In genomic region chr4:37471971-37472370, GRCh38 we compare ENCODE assay signal across 19 cellular contexts.
A peak's percentile ranks its signal among the peaks of the same experiment; 100 is the strongest.
DNase-seq lines count a peak whose midpoint lies in the region; ATAC-seq, FAIRE-seq and TF ChIP-seq lines count a peak whose summit lies in the region.
"Had no signal": no experiment of that assay in that cellular context is flagged by ENCODE, and none has a peak within 500 bp of the region (broad histone marks: within the 10 kb centered on the region; RNA-seq: fewer than 3 reads in every experiment).

No MANE protein-coding gene starts in this region.

- POLR2A ChIA-PET in PC-3 (lab: Charles Lee; ENCODE audit: unreplicated experiment): no interaction called here
- POLR2A ChIA-PET in MCF 10A (lab: Yijun Ruan, JAX): no interaction called here

- no peak overlapping the region for H3K23ac ChIP-seq in H9 (ENCODE audit: insufficient read length, low read depth, low read length)

- TF ChIP-seq CTCF in PC-3 (conservative IDR thresholded peaks at IDR 0.05; ENCODE audit: low read depth, low read length) (no peak), kidney (IDR thresholded peaks at IDR 0.05; ENCODE audit: borderline replicate concordance, extremely low read depth, insufficient read depth) (no peak), prostate gland (IDR thresholded peaks at IDR 0.05) (no peak), H9 (conservative IDR thresholded peaks at IDR 0.05) (no peak), MCF 10A (IDR thresholded peaks at IDR 0.05; ENCODE audit: unreplicated experiment) (no peak)

- no peaks in the 10 kb centered on the region for H3K23me2 ChIP-seq in H9 (ENCODE audit: insufficient read length, low read depth, low read length, poor library complexity, severe bottlenecking)

- intact Hi-C loops in PC-3 (cut with micrococcal nuclease) (loop anchor here (5.0 kb wide), 1 partner anchor 55 kb away; no protein-coding TSS in a partner anchor), kidney (cut with DNase I) (no loop called here), prostate gland (cut with DNase I) (no loop called here), MCF 10A (cut with micrococcal nuclease) (no loop called here)
- intact Hi-C loops in activated CD4-positive, alpha-beta T cell treated with anti-CD3 and anti-CD28 coated beads, Interleukin-2, amount 10 ng/mL, durations not matched to agents 24 days and 14 days (cut with micrococcal nuclease): no loop called here

- H2BK12ac ChIP-seq in H9 (ENCODE audit: insufficient read length, low read depth, low read length): no peak overlapping the region

- no peak overlapping the region for H3T11ph ChIP-seq in H9 (ENCODE audit: low read length)

- no peaks in the 10 kb centered on the region for H3K27me3 ChIP-seq in PC-3 (ENCODE audit: low read length)
- H3K27me3 ChIP-seq in prostate gland (replicated peaks; ENCODE audit: insufficient read depth): no peaks in the 10 kb centered on the region
- H3K27me3 ChIP-seq in H9 (ENCODE audit: insufficient read depth, low read length): no peaks in the 10 kb centered on the region
- H3K27me3 ChIP-seq: breast epithelium had no signal

- H4K8ac ChIP-seq in H9 (replicated peaks; ENCODE audit: insufficient read length, low read depth, low read length): no peak overlapping the region

- H3K79me1 ChIP-seq in H9 (ENCODE audit: insufficient read depth, low read depth, low read length, poor library complexity, severe bottlenecking): no peaks in the 10 kb centered on the region

- H3K27ac ChIP-seq in PC-3 (ENCODE audit: low read length) (no peak overlapping the region; the same call in 1 of the 2 replicates), kidney (ENCODE audit: low read depth in 2 of 2, low read length in 2 of 2) (no peak overlapping the region), prostate gland (no peak overlapping the region), H9 (ENCODE audit: insufficient read length, low read depth, low read length) (no peak overlapping the region)
- H3K27ac ChIP-seq: skin epidermis had no signal

- WGBS in prostate gland: 24% methylated on average over 5 of the region's 5 CpGs
- WGBS in H9 (ENCODE audit: extremely low coverage, insufficient read length, low lambda C conversion rate): no CpG with 5 or more reads among the region's 5 CpGs

- no peak overlapping the region for H4K5ac ChIP-seq in H9 (ENCODE audit: insufficient read length, low read depth, low read length)

- no peak overlapping the region for H3K4ac ChIP-seq in H9 (ENCODE audit: low read depth, low read length)

- H3K4me3 ChIP-seq in PC-3 (ENCODE audit: low read length): no peak overlapping the region
- no peak overlapping the region for H3K4me3 ChIP-seq in kidney (ENCODE audit: low read length in 2 of 2)
- H3K4me3 ChIP-seq in prostate gland: no peak overlapping the region
- H3K4me3 ChIP-seq: breast epithelium, skin epidermis had no signal

- H2BK5ac ChIP-seq in H9 (ENCODE audit: insufficient read length, low read length): no peak overlapping the region

- no peak overlapping the region for H3K4me3 Mint-ChIP-seq in activated CD4-positive, alpha-beta T cell treated with anti-CD3 and anti-CD28 coated beads, Interleukin-2, amount 10 ng/mL, durations not matched to agents 24 days and 14 days
- H3K4me3 Mint-ChIP-seq in H9 (no peak overlapping the region), MCF 10A (ENCODE audit: unreplicated experiment) (no peak overlapping the region)
- H3K4me3 Mint-ChIP-seq: activated naive CD8-positive, alpha-beta T cell; memory B cell; stimulated activated naive B cell treated with anti-CD40 and anti-IgM and Interleukin-4, amounts not matched to agents 10 μg/mL and 1 μg/mL and 100 μg/mL, for 72 hours had no signal

- no peak overlapping the region for H2BK15ac ChIP-seq in H9 (ENCODE audit: low read depth, low read length)

- H2AFZ ChIP-seq in PC-3 (ENCODE audit: low read length) (no peak overlapping the region), H9 (ENCODE audit: low read length) (no peak overlapping the region)

- H3K27me3 Mint-ChIP-seq in activated CD4-positive, alpha-beta T cell treated with anti-CD3 and anti-CD28 coated beads, Interleukin-2, amount 10 ng/mL, durations not matched to agents 24 days and 14 days: peaks cover 23% of the 10 kb centered on the region
- H3K27me3 Mint-ChIP-seq in H9 (ENCODE audit: low read depth): no peaks in the 10 kb centered on the region; the same call in 1 of the 2 replicates
- H3K27me3 Mint-ChIP-seq in MCF 10A (ENCODE audit: insufficient read depth, unreplicated experiment): peaks cover 48% of the 10 kb centered on the region

- H4K91ac ChIP-seq in H9 (ENCODE audit: insufficient read length, low read depth, low read length): no peak overlapping the region

- no peak overlapping the region for H3K27ac Mint-ChIP-seq in activated CD4-positive, alpha-beta T cell treated with anti-CD3 and anti-CD28 coated beads, Interleukin-2, amount 10 ng/mL, durations not matched to agents 24 days and 14 days
- H3K27ac Mint-ChIP-seq in H9 (no peak overlapping the region), MCF 10A (ENCODE audit: low read depth, unreplicated experiment) (no peak overlapping the region)
- H3K27ac Mint-ChIP-seq: activated naive CD8-positive, alpha-beta T cell; memory B cell; stimulated activated naive B cell treated with anti-CD40 and anti-IgM and Interleukin-4, amounts not matched to agents 10 μg/mL and 1 μg/mL and 100 μg/mL, for 72 hours had no signal

- no peaks in the 10 kb centered on the region for H3K36me3 ChIP-seq in PC-3 (ENCODE audit: low read depth, low read length)
- no peaks in the 10 kb centered on the region for H3K36me3 ChIP-seq in kidney (ENCODE audit: control insufficient read depth in 1 of 2, insufficient read depth in 2 of 2, low read length in 2 of 2)
- no peaks in the 10 kb centered on the region for H3K36me3 ChIP-seq in prostate gland
- H3K36me3 ChIP-seq: breast epithelium had no signal

- H2BK120ac ChIP-seq in H9 (ENCODE audit: low read depth, low read length, poor library complexity, severe bottlenecking): no peak overlapping the region

- H4K20me1 ChIP-seq in PC-3 (ENCODE audit: low read length) (no peaks in the 10 kb centered on the region), H9 (ENCODE audit: control insufficient read depth, insufficient read depth, insufficient read length) (no peaks in the 10 kb centered on the region)

- H3K36me3 Mint-ChIP-seq in activated CD4-positive, alpha-beta T cell treated with anti-CD3 and anti-CD28 coated beads, Interleukin-2, amount 10 ng/mL, durations not matched to agents 24 days and 14 days (ENCODE audit: low read depth): no peaks in the 10 kb centered on the region
- no peaks in the 10 kb centered on the region for H3K36me3 Mint-ChIP-seq in H9 (ENCODE audit: insufficient read depth in 1 of 3, low read depth in 3 of 3)
- no peaks in the 10 kb centered on the region for H3K36me3 Mint-ChIP-seq in MCF 10A (ENCODE audit: insufficient read depth, unreplicated experiment)
- H3K36me3 Mint-ChIP-seq: activated naive CD8-positive, alpha-beta T cell; memory B cell; stimulated activated naive B cell treated with anti-CD40 and anti-IgM and Interleukin-4, amounts not matched to agents 10 μg/mL and 1 μg/mL and 100 μg/mL, for 72 hours had no signal

- H3K4me1 Mint-ChIP-seq in activated CD4-positive, alpha-beta T cell treated with anti-CD3 and anti-CD28 coated beads, Interleukin-2, amount 10 ng/mL, durations not matched to agents 24 days and 14 days: no peaks in the 10 kb centered on the region
- H3K4me1 Mint-ChIP-seq in H9 (no peaks in the 10 kb centered on the region), MCF 10A (ENCODE audit: insufficient read depth, unreplicated experiment) (no peaks in the 10 kb centered on the region)
- H3K4me1 Mint-ChIP-seq: memory B cell; stimulated activated naive B cell treated with anti-CD40 and anti-IgM and Interleukin-4, amounts not matched to agents 10 μg/mL and 1 μg/mL and 100 μg/mL, for 72 hours had no signal

- BruUV-seq in PC-3 (replicated peaks; lab: Mats Ljungman, UMichigan) (no TSS peak), MCF 10A (replicated peaks; lab: Mats Ljungman, UMichigan) (no TSS peak)

- ATAC-seq in PC-3 (peak; percentile 86), GM18870 (IDR thresholded peaks at IDR 0.05; ENCODE audit: unreplicated experiment) (no peak)
- ATAC-seq: Panc1; stimulated activated naive B cell treated with anti-CD40 and anti-IgM and Interleukin-4, amounts not matched to agents 10 μg/mL and 1 μg/mL and 100 μg/mL, for 72 hours had no signal

- H2BK20ac ChIP-seq in H9 (ENCODE audit: low read depth, low read length, poor library complexity, severe bottlenecking): no peak overlapping the region

- no peak overlapping the region for H2AK5ac ChIP-seq in H9 (ENCODE audit: insufficient read length, low read length)

- H3K9me2 ChIP-seq in PC-3 (replicated peaks; ENCODE audit: low read length): no peaks in the 10 kb centered on the region

- H3K9ac ChIP-seq in PC-3 (ENCODE audit: low read length) (no peak overlapping the region), kidney (ENCODE audit: low read length in 2 of 2) (no peak overlapping the region), H9 (ENCODE audit: extremely low read depth, insufficient read length, low read length) (no peak overlapping the region)

- H3F3A ChIP-seq in PC-3 (ENCODE audit: low read length, unreplicated experiment): no peaks in the 10 kb centered on the region

- peak overlapping the region; percentile 30 for H3K4me2 ChIP-seq in PC-3 (ENCODE audit: low read length)
- H3K4me2 ChIP-seq in H9 (ENCODE audit: insufficient read depth, insufficient read length, low read length): no peak overlapping the region

- peak; percentile 39 for DNase-seq in GF-D8 (lab: John Stamatoyannopoulos, UW)
- peak; percentile 71 for DNase-seq in PC-3
- DNase-seq in kidney: peak; percentile 73
- DNase-seq in prostate gland (ENCODE audit: low spot score): peak; percentile 44
- no peak for DNase-seq in activated CD4-positive, alpha-beta T cell treated with anti-CD3 and anti-CD28 coated beads, Interleukin-2, amount 10 ng/mL, durations not matched to agents 24 days and 14 days
- DNase-seq in H9: no peak
- no peak for DNase-seq in MCF 10A (ENCODE audit: unreplicated experiment)
- DNase-seq: activated CD4-positive, alpha-beta T cell treated with anti-CD3 and anti-CD28 coated beads for 1 hour; activated T-cell treated with anti-CD3 and anti-CD28 coated beads for 4 hours; NCI-H1436 treated with DMSO at 0.1 percent for 48 hours; NCI-H510A treated with DMSO at 0.1 percent for 48 hours; stimulated activated naive B cell treated with anti-CD40 and anti-IgM and Interleukin-4, amounts not matched to agents 10 μg/mL and 1 μg/mL and 100 μg/mL, for 72 hours had no signal

- TF ChIP-seq POLR2A in prostate gland (IDR thresholded peaks at IDR 0.05): no peak

- H3K79me2 ChIP-seq in PC-3 (ENCODE audit: low read length) (0 out of 2 replicates have a peak, but pooled peaks cover 3% of the 10 kb centered on the region), H9 (ENCODE audit: insufficient read depth, low read length) (no peaks in the 10 kb centered on the region)

- H3K9me3 Mint-ChIP-seq in activated CD4-positive, alpha-beta T cell treated with anti-CD3 and anti-CD28 coated beads, Interleukin-2, amount 10 ng/mL, durations not matched to agents 24 days and 14 days: no peaks in the 10 kb centered on the region
- H3K9me3 Mint-ChIP-seq in H9 (no peaks in the 10 kb centered on the region), MCF 10A (ENCODE audit: unreplicated experiment) (no peaks in the 10 kb centered on the region)
- H3K9me3 Mint-ChIP-seq: memory B cell; stimulated activated naive B cell treated with anti-CD40 and anti-IgM and Interleukin-4, amounts not matched to agents 10 μg/mL and 1 μg/mL and 100 μg/mL, for 72 hours had no signal

- H3K18ac ChIP-seq in H9 (ENCODE audit: insufficient read length, low read depth, low read length): no peak overlapping the region

- H3K4me1 ChIP-seq in PC-3 (ENCODE audit: insufficient read depth, low read length): peaks cover 32% of the 10 kb centered on the region; the same call in 1 of the 2 replicates
- peaks cover 0 to 14% of the 10 kb centered on the region in 2 donors for H3K4me1 ChIP-seq in kidney (ENCODE audit: control insufficient read depth in 1 of 2, insufficient read depth in 1 of 2, low read depth in 1 of 2, low read length in 2 of 2)
- H3K4me1 ChIP-seq in prostate gland (replicated peaks): no peaks in the 10 kb centered on the region
- H3K4me1 ChIP-seq in H9 (ENCODE audit: insufficient read depth, low read length): no peaks in the 10 kb centered on the region
- H3K4me1 ChIP-seq: breast epithelium had no signal

- H3K9me3 ChIP-seq in PC-3 (ENCODE audit: low read length) (no peaks in the 10 kb centered on the region), kidney (ENCODE audit: control insufficient read depth in 1 of 2, low read length in 2 of 2) (no peaks in the 10 kb centered on the region), prostate gland (no peaks in the 10 kb centered on the region), H9 (ENCODE audit: control insufficient read depth, low read depth, low read length) (no peaks in the 10 kb centered on the region)
- H3K9me3 ChIP-seq: breast epithelium had no signal

- H3K14ac ChIP-seq in H9 (ENCODE audit: insufficient read depth, low read length): no peak overlapping the region

- H3K56ac ChIP-seq in H9 (ENCODE audit: insufficient read length, low read depth, low read length): no peak overlapping the region

- CTCF ChIA-PET in PC-3 (lab: Charles Lee): no interaction called here
- CTCF ChIA-PET in MCF 10A (lab: Yijun Ruan, JAX): interaction anchor here (0.9 kb wide), 1 partner anchor 19 kb away, joined by 3 read pairs; no protein-coding TSS in a partner anchor

- FAIRE-seq in kidney (lab: Jason Lieb, UNC): no peak
- FAIRE-seq: urothelium cell line had no signal

Comparison
In these comparisons a context has a peak if more than half of its experiments do, and no peak if none do; other contexts are left out.
1. DNase-seq: peak in GF-D8 (single experiment), PC-3 (single experiment), kidney (single experiment) and prostate gland (single experiment); none in activated CD4-positive, alpha-beta T cell treated with anti-CD3 and anti-CD28 coated beads, Interleukin-2, amount 10 ng/mL, durations not matched to agents 24 days and 14 days (single experiment), H9 (single experiment) and MCF 10A (single experiment).